ENCODE assay signal across 8 cellular contexts in the genomic region with DNA sequence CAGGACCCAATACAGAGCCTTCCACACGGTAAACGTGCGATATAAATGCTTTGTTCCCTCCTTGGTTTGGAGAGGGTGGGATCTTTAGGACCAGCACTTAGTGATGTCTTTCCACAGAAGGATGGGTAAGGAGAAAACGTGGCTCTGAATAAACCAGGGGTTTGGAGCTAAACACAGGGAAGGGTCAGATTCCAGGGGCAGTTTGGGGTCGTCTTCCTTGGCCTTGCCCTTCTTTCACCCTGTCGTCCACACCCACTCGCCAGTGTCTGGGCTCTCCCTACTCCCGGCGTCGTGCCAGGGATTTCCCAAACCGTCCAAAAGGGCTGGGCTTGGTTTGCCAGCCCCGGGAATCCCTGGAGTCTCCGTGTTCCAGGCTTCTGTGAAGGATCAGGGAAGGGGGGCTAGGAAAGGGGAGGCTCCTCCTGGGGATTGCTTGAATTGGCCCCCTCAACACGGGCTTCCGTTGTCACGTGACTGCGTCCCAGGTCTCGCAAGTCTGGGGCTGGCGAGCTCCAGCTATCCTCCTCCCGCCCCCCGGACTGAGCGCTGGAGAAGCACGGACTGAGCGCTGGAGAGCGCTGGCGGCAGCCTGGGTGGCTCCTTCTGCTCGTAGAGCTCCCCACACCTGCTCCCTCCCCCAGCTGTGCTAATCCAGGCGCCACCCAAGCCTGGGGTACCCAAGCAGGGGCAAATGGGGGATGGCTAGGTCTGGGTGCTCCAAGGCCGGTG. TPM values are rescaled to one million over a fixed set of nuclear protein-coding genes. Genes with fewer than 3 reads are reported as not detected.
DNase-seq lines count a peak whose midpoint lies in the region; ATAC-seq lines count a peak whose summit lies in the region.

No MANE protein-coding gene starts in this region.

- H3K79me2 ChIP-seq in ACC112 (ENCODE audit: control insufficient read depth, insufficient read depth, low read length, unreplicated experiment) = no peaks in the 10 kb centered on the region

- DNase-seq in GM03348 (ENCODE audit: low spot score) = peak; percentile 69
- DNase-seq in NCI-H82 (lab: John Stamatoyannopoulos, UW) = peak; percentile 83
- DNase-seq in brain pericyte (ENCODE audit: low read depth, low spot score) = peak; percentile 84
- peak; percentile 69 for DNase-seq in renal cortical epithelial cell (ENCODE audit: low read depth)

- peaks cover 71% of the 10 kb centered on the region for H3K4me1 ChIP-seq in ACC112 (ENCODE audit: control insufficient read depth, insufficient read depth, low read length, unreplicated experiment)

- H2AFZ ChIP-seq in ACC112 (ENCODE audit: low read length, unreplicated experiment) = peak overlapping the region; percentile 9

- H3K4me3 ChIP-seq in ACC112 (ENCODE audit: low read depth, low read length) (peak overlapping the region; percentile 78), iPS-11a (ENCODE audit: low read depth, low read length) (peak overlapping the region; percentile 81)

- H3K27ac ChIP-seq in ACC112 (ENCODE audit: low read depth, low read length) = peak overlapping the region; percentile 98

- no peaks in the 10 kb centered on the region for H3K36me3 ChIP-seq in ACC112 (ENCODE audit: insufficient read depth, low read length)

- no peaks in the 10 kb centered on the region for H3K27me3 ChIP-seq in ACC112 (ENCODE audit: insufficient read depth, low read length)

- peak; percentile 0 for ATAC-seq in HG03064 (IDR thresholded peaks at IDR 0.05; ENCODE audit: low read depth, unreplicated experiment)
- no peak for ATAC-seq in HG03442 (IDR thresholded peaks at IDR 0.05; ENCODE audit: unreplicated experiment)

RNA-seq across cellular contexts. Expression of a gene that starts 9.5 kb away (rescaled TPM):
- 0.35 and 0.87 TPM in 2 replicates for total RNA-seq in renal cortical epithelial cell

RNA-seq across cellular contexts. Expression of a gene that starts 38.7 kb away (rescaled TPM):
- total RNA-seq in renal cortical epithelial cell = 20.0 and 146 TPM in 2 replicates

RNA-seq across cellular contexts. Expression of a gene that starts 49.0 kb away (rescaled TPM):
- total RNA-seq in renal cortical epithelial cell = not detected in 2 replicates

RNA-seq across cellular contexts. Expression of a gene that starts 53.4 kb away (rescaled TPM):
- not detected in 2 replicates for total RNA-seq in renal cortical epithelial cell
